30 cellular contexts compared by ENCODE assay signal in the genomic region with DNA sequence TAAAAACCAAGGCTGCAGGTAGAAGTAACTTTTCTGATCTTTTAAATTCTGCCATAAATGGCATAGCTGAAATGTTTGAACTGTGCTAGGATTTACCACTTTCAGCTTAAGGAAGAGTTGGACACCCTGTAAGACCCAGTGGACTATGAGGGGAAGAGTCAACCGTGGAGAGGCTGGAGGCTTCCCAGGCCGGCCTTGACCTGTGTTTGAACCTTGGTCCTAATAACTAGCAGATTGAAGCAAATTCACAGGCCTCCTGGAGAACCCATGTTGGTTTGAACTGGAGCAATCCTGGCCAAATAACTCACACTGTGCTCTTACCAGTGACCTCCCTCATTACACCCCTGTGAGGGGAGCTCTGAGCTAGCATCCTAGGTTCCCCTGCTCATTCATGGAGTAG.
"Had no signal": no experiment of that assay in that cellular context is flagged by ENCODE, and none has a peak within 500 bp of the region (broad histone marks: within the 10 kb centered on the region; RNA-seq: fewer than 3 reads in every experiment).

No MANE protein-coding gene starts in this region.

- H3K4me1 ChIP-seq: adrenal gland, ascending aorta, breast epithelium, colonic mucosa had no signal

- H3K4me3 ChIP-seq: adrenal gland, ascending aorta, breast epithelium, cardiac muscle cell, colonic mucosa, esophagus squamous epithelium, gastroesophageal sphincter had no signal

- ATAC-seq: activated CD4-positive, alpha-beta T cell treated with anti-CD3 and anti-CD28 coated beads for 36 hours; activated CD8-positive, alpha-beta memory T cell treated with anti-CD3 and anti-CD28 coated beads, Interleukin-2, amount 10 ng/mL, durations not matched to agents 7 days and 5 days; activated CD8-positive, alpha-beta T cell treated with anti-CD3 and anti-CD28 coated beads, Interleukin-2, amount 10 ng/mL, durations not matched to agents 7 days and 5 days; activated naive CD8-positive, alpha-beta T cell treated with anti-CD3 and anti-CD28 coated beads, Interleukin-2, amount 50 U/mL, for 24 hours; gastroesophageal sphincter had no signal

- H3K27ac ChIP-seq: adrenal gland, ascending aorta, cardiac muscle cell, colonic mucosa, epithelial cell of prostate, esophagus squamous epithelium, gastroesophageal sphincter had no signal

- H3K36me3 ChIP-seq: adrenal gland, breast epithelium, cardiac muscle cell, colonic mucosa had no signal

- DNase-seq: activated CD4-positive, alpha-beta memory T cell treated with anti-CD3 and anti-CD28 coated beads for 36 hours; activated CD4-positive, alpha-beta T cell treated with anti-CD3 and anti-CD28 coated beads for 36 hours; activated CD4-positive, alpha-beta T cell treated with anti-CD3 and anti-CD28 coated beads, Interleukin-2, amount 10 ng/mL, durations not matched to agents 24 days and 14 days; activated CD4-positive, CD25-positive, alpha-beta regulatory T cell; activated CD4-positive, CD25-positive, alpha-beta regulatory T cell treated with anti-CD3 and anti-CD28 coated beads, Interleukin-2, amount 50 U/mL, for 72 hours; activated CD8-positive, alpha-beta memory T cell treated with anti-CD3 and anti-CD28 coated beads, Interleukin-2, amount 10 ng/mL, durations not matched to agents 7 days and 5 days; activated CD8-positive, alpha-beta memory T cell treated with anti-CD3 and anti-CD28 coated beads, Interleukin-2, amount 50 U/mL, for 4 hours; activated CD8-positive, alpha-beta T cell treated with anti-CD3 and anti-CD28 coated beads, Interleukin-2, amount 10 ng/mL, durations not matched to agents 7 days and 5 days; activated effector memory CD4-positive, alpha-beta T cell treated with anti-CD3 and anti-CD28 coated beads, Interleukin-2, amount 50 U/mL, for 16 hours; activated naive CD4-positive, alpha-beta T cell treated with anti-CD3 and anti-CD28 coated beads for 36 hours; activated naive CD8-positive, alpha-beta T cell treated with anti-CD3 and anti-CD28 coated beads for 36 hours; activated naive CD8-positive, alpha-beta T cell treated with anti-CD3 and anti-CD28 coated beads, Interleukin-2, amount 50 U/mL, for 24 hours; activated T-cell treated with anti-CD3 and anti-CD28 coated beads, Interleukin-2, amount 50 U/mL, for 1 hour; activated T-cell treated with anti-CD3 and anti-CD28 coated beads, Interleukin-2, amount 50 U/mL, for 48 hours; adrenal gland; amygdala; central memory CD4-positive, alpha-beta T cell; cerebellar nuclear complex; colonic mucosa; effector CD8-positive, alpha-beta T cell; esophagus squamous epithelium; foreskin melanocyte; T-helper 2 cell had no signal

- FAIRE-seq: endometrium, endothelial cell of umbilical vein had no signal

- H3K27me3 ChIP-seq: adrenal gland, ascending aorta, breast epithelium, cardiac muscle cell, colonic mucosa, esophagus squamous epithelium, gastroesophageal sphincter had no signal

- H3K9me3 ChIP-seq: adrenal gland, ascending aorta, breast epithelium, colonic mucosa, esophagus squamous epithelium, gastroesophageal sphincter had no signal
